34 cellular contexts compared by ENCODE assay signal in genomic region chr13:39954476-39954875, GRCh38.
"Had no signal": no experiment of that assay in that cellular context is flagged by ENCODE, and none has a peak within 500 bp of the region (broad histone marks: within the 10 kb centered on the region; RNA-seq: fewer than 3 reads in every experiment).

No MANE protein-coding gene starts in this region.

- H3K27me3 ChIP-seq: MG63 had no signal

- DNase-seq: Karpas-422, Kasumi-1, MG63, MM.1S, MV-4-11, NCI-H1048, NCI-H1092, NCI-H1092 treated with DMSO at 0.1 percent for 48 hours, NCI-H1105, NCI-H1105 treated with DMSO at 0.1 percent for 48 hours, NCI-H1417, NCI-H1417 treated with DMSO at 0.1 percent for 48 hours, NCI-H1436, NCI-H1436 treated with DMSO at 0.1 percent for 48 hours, NCI-H146, NCI-H1694, NCI-H1694 treated with DMSO at 0.1 percent for 48 hours, NCI-H187, NCI-H187 treated with DMSO at 0.1 percent for 48 hours, NCI-H1930, NCI-H2029, NCI-H2029 treated with DMSO at 0.1 percent for 48 hours, NCI-H2081, NCI-H2081 treated with DMSO at 0.1 percent for 48 hours, NCI-H2107, NCI-H2171, NCI-H2171 treated with DMSO at 0.1 percent for 48 hours, NCI-H2227 treated with DMSO at 0.1 percent for 48 hours, NCI-H226, NCI-H345, NCI-H446, NCI-H446 treated with DMSO at 0.1 percent for 48 hours, NCI-H510A, NCI-H510A treated with DMSO at 0.1 percent for 48 hours had no signal

- H3K4me3 ChIP-seq: MG63 had no signal

- H3K36me3 ChIP-seq: MG63 had no signal

- H3K9me3 ChIP-seq: MG63 had no signal
